ENCODE assay signal across 8 cellular contexts in genomic region chr4:128863314-128864075, GRCh38. TPM values are rescaled to one million over a fixed set of nuclear protein-coding genes. Genes with fewer than 3 reads are reported as not detected.
DNase-seq lines count a peak whose midpoint lies in the region; TF ChIP-seq lines count a peak whose summit lies in the region.

No MANE protein-coding gene starts in this region.

- H3K18ac ChIP-seq in trophoblast cell (ENCODE audit: low read length), result no peak overlapping the region

- H3K4ac ChIP-seq in trophoblast cell (ENCODE audit: low read depth, low read length), result no peak overlapping the region

- H3K9ac ChIP-seq in KMS-11, result no peak overlapping the region
- no peak overlapping the region for H3K9ac ChIP-seq in trophoblast cell (ENCODE audit: low read length)

- TF ChIP-seq CTCF in KMS-11 (conservative IDR thresholded peaks at IDR 0.05; ENCODE audit: low read depth, low read length), result peak; percentile 98
- peak; percentile 72 to 91 (median 83) for TF ChIP-seq CTCF in uterus (IDR thresholded peaks at IDR 0.05)

- H2BK5ac ChIP-seq in trophoblast cell (ENCODE audit: low read depth, low read length, poor library complexity), result no peak overlapping the region

- no peak overlapping the region for H2BK120ac ChIP-seq in trophoblast cell (ENCODE audit: insufficient read depth, low read length, poor library complexity)

- no peak overlapping the region for H3K23ac ChIP-seq in trophoblast cell (ENCODE audit: low read length)

- no peak overlapping the region for H2AFZ ChIP-seq in KMS-11 (ENCODE audit: low read depth)
- H2AFZ ChIP-seq in trophoblast cell (ENCODE audit: insufficient read depth, low read length, poor library complexity), result no peak overlapping the region

- DNase-seq in NCI-H1436 (lab: John Stamatoyannopoulos, UW) (peak; percentile 33), NCI-H1436 treated with DMSO at 0.1 percent for 48 hours (lab: John Stamatoyannopoulos, UW) (no peak), SK-N-DZ (ENCODE audit: low spot score) (peak; percentile 65), glomerular visceral epithelial cell (ENCODE audit: extremely low spot score) (peak; percentile 85), trophoblast cell (peak; percentile 64 to 90), uterus (peak; percentile 82)
- DNase-seq in activated naive CD4-positive, alpha-beta T cell treated with anti-CD3 and anti-CD28 coated beads, Interleukin-2, amount 50 U/mL, for 16 hours, result peak; percentile 57

- peak overlapping the region; percentile 13 for H4K8ac ChIP-seq in trophoblast cell (ENCODE audit: low read depth, low read length)

- no peak overlapping the region for H3K4me2 ChIP-seq in KMS-11
- no peak overlapping the region for H3K4me2 ChIP-seq in trophoblast cell (ENCODE audit: low read length)

- intact Hi-C loops in uterus (cut with DNase I; ENCODE audit: low total_unique reads), result loop anchor here (5.0 to 10.0 kb wide), 2 partner anchors 406 to 669 kb away; no protein-coding TSS in a partner anchor

- H3K36me3 ChIP-seq in KMS-11 (ENCODE audit: insufficient read depth) (peaks cover 34% of the 10 kb centered on the region; the same call in 1 of the 2 replicates), trophoblast cell (ENCODE audit: control insufficient read depth in 1 of 2, insufficient read depth in 2 of 2, low read length in 2 of 2) (peaks cover 23 to 40% of the 10 kb centered on the region in 2 experiments), uterus (no peaks in the 10 kb centered on the region)

- no peak overlapping the region for H4K91ac ChIP-seq in trophoblast cell (ENCODE audit: low read depth, low read length)

- H2BK12ac ChIP-seq in trophoblast cell (ENCODE audit: low read length), result no peak overlapping the region

- H3K4me1 ChIP-seq in KMS-11 (ENCODE audit: low read depth, poor library complexity, severe bottlenecking) (peaks cover 11% of the 10 kb centered on the region), trophoblast cell (ENCODE audit: control insufficient read depth in 1 of 2, insufficient read depth in 2 of 2, low read length in 2 of 2) (peaks cover 0 to 6% of the 10 kb centered on the region in 2 experiments), uterus (peaks cover 0 to 3% of the 10 kb centered on the region in 2 donors)

- no peak overlapping the region for H3K4me3 ChIP-seq in KMS-11 (IDR thresholded peaks at IDR 0.05; ENCODE audit: insufficient read depth, low read depth, low read length)
- H3K4me3 ChIP-seq in trophoblast cell (ENCODE audit: low read depth, low read length), result no peak overlapping the region
- H3K4me3 ChIP-seq in uterus, result no peak overlapping the region

- H3K27ac ChIP-seq in KMS-11 (no peak overlapping the region), trophoblast cell (ENCODE audit: low read depth, low read length) (no peak overlapping the region), uterus (peak overlapping the region in 1 of 2 donors; percentile 17)

- TF ChIP-seq POLR2A in uterus (IDR thresholded peaks at IDR 0.05), result no peak

- no peak overlapping the region for H3K14ac ChIP-seq in trophoblast cell (ENCODE audit: low read length)

- no peaks in the 10 kb centered on the region for H4K20me1 ChIP-seq in KMS-11 (ENCODE audit: insufficient read depth)

- no peaks in the 10 kb centered on the region for H3K79me1 ChIP-seq in trophoblast cell (ENCODE audit: low read length)

- H3K27me3 ChIP-seq in KMS-11 (ENCODE audit: insufficient read depth, low read depth) (no peaks in the 10 kb centered on the region), trophoblast cell (ENCODE audit: insufficient read depth, low read length) (no peaks in the 10 kb centered on the region), uterus (no peaks in the 10 kb centered on the region)

- no CpG with 5 or more reads among the region's 10 CpGs for WGBS in trophoblast cell (ENCODE audit: extremely low coverage, insufficient coverage, insufficient read length)

- H3K9me3 ChIP-seq in trophoblast cell (ENCODE audit: insufficient read depth, low read depth, low read length) (peaks cover 4% of the 10 kb centered on the region), uterus (no peaks in the 10 kb centered on the region)

- no peak overlapping the region for H2AK5ac ChIP-seq in trophoblast cell (ENCODE audit: low read length)

- H3K79me2 ChIP-seq in KMS-11 (ENCODE audit: insufficient read depth, low read depth) (peaks cover 12% of the 10 kb centered on the region; the same call in 1 of the 2 replicates), trophoblast cell (ENCODE audit: control insufficient read depth, insufficient read depth, low read length, poor library complexity) (no peaks in the 10 kb centered on the region)

- H4K12ac ChIP-seq in trophoblast cell (ENCODE audit: low read depth, low read length), result no peak overlapping the region

RNA-seq across cellular contexts. Expression of gene JADE1, which starts 54.0 kb away (rescaled TPM):
- 19.5 and 23.8 TPM in 2 replicates for polyA plus RNA-seq in SK-N-DZ (2014; cell fraction: cytosol; rRNA removed)
- polyA plus RNA-seq in SK-N-DZ (2014; cell fraction: nucleus; rRNA removed), result 15.8 and 19.6 TPM in 2 replicates
- polyA plus RNA-seq in trophoblast cell (2013), result 17.0 TPM in 2 replicates
- total RNA-seq in uterus, result 10 to 100 TPM; 18.7 to 50.2 (median 35.7) TPM
